In genomic region chr3:170044795-170045244, GRCh38 we compare ENCODE assay signal across 9 cellular contexts. TPM values are rescaled to one million over a fixed set of nuclear protein-coding genes. Genes with fewer than 3 reads are reported as not detected.
DNase-seq lines count a peak whose midpoint lies in the region; ATAC-seq and TF ChIP-seq lines count a peak whose summit lies in the region.
"Had no signal": no experiment of that assay in that cellular context is flagged by ENCODE, and none has a peak within 500 bp of the region (broad histone marks: within the 10 kb centered on the region; RNA-seq: fewer than 3 reads in every experiment).

No MANE protein-coding gene starts in this region.

- ATAC-seq in GM18498 (IDR thresholded peaks at IDR 0.05; ENCODE audit: unreplicated experiment), result peak; percentile 80
- ATAC-seq in GM21526 (IDR thresholded peaks at IDR 0.05; ENCODE audit: low FRiP score, unreplicated experiment), result peak; percentile 77
- ATAC-seq in left colon, result peak; percentile 24

- H3K4me1 Mint-ChIP-seq in nephron progenitor cell, result peaks cover 12% of the 10 kb centered on the region
- peaks cover 16% of the 10 kb centered on the region for H3K4me1 Mint-ChIP-seq in activated CD4-positive, alpha-beta T cell treated with anti-CD3 and anti-CD28 coated beads, Interleukin-2, amount 10 ng/mL, durations not matched to agents 24 days and 14 days

- no peak for TF ChIP-seq CTCF in nephron progenitor cell (IDR thresholded peaks at IDR 0.05)

- H3K36me3 Mint-ChIP-seq in nephron progenitor cell (ENCODE audit: low read depth), result no peaks in the 10 kb centered on the region
- peaks cover 1% of the 10 kb centered on the region for H3K36me3 Mint-ChIP-seq in activated CD4-positive, alpha-beta T cell treated with anti-CD3 and anti-CD28 coated beads, Interleukin-2, amount 10 ng/mL, durations not matched to agents 24 days and 14 days (ENCODE audit: low read depth)

- no peak overlapping the region for H3K27ac Mint-ChIP-seq in nephron progenitor cell
- no peak overlapping the region for H3K27ac Mint-ChIP-seq in activated CD4-positive, alpha-beta T cell treated with anti-CD3 and anti-CD28 coated beads, Interleukin-2, amount 10 ng/mL, durations not matched to agents 24 days and 14 days

- H3K27me3 Mint-ChIP-seq in nephron progenitor cell (ENCODE audit: low read depth, poor library complexity), result peaks cover 49% of the 10 kb centered on the region
- H3K27me3 Mint-ChIP-seq in activated CD4-positive, alpha-beta T cell treated with anti-CD3 and anti-CD28 coated beads, Interleukin-2, amount 10 ng/mL, durations not matched to agents 24 days and 14 days, result no peaks in the 10 kb centered on the region

- DNase-seq in KBM-7, result peak; percentile 77
- DNase-seq in left colon, result peak in 1 of 2 donors; percentile 27
- no peak for DNase-seq in NCI-H2171 treated with DMSO at 0.1 percent for 48 hours (lab: John Stamatoyannopoulos, UW)
- DNase-seq in nephron progenitor cell, result no peak
- no peak for DNase-seq in activated CD4-positive, alpha-beta T cell treated with anti-CD3 and anti-CD28 coated beads, Interleukin-2, amount 10 ng/mL, durations not matched to agents 24 days and 14 days
- no peak for DNase-seq in NCI-H524 treated with DMSO at 0.1 percent for 48 hours (lab: John Stamatoyannopoulos, UW)

- H3K4me3 Mint-ChIP-seq in nephron progenitor cell, result no peak overlapping the region
- H3K4me3 Mint-ChIP-seq in activated CD4-positive, alpha-beta T cell treated with anti-CD3 and anti-CD28 coated beads, Interleukin-2, amount 10 ng/mL, durations not matched to agents 24 days and 14 days, result no peak overlapping the region

- in situ Hi-C loops in KBM-7 (cut with MboI; ENCODE audit: low pct_unique_long_range_greater_than_20kb, low sequenced_read_pairs), result no loop called here

- intact Hi-C loops in left colon (cut with DNase I, micrococcal nuclease), result no loop called here
- intact Hi-C loops in activated CD4-positive, alpha-beta T cell treated with anti-CD3 and anti-CD28 coated beads, Interleukin-2, amount 10 ng/mL, durations not matched to agents 24 days and 14 days (cut with micrococcal nuclease), result no loop called here

- H3K9me3 Mint-ChIP-seq in nephron progenitor cell, result peaks cover 5% of the 10 kb centered on the region
- H3K9me3 Mint-ChIP-seq in activated CD4-positive, alpha-beta T cell treated with anti-CD3 and anti-CD28 coated beads, Interleukin-2, amount 10 ng/mL, durations not matched to agents 24 days and 14 days, result no peaks in the 10 kb centered on the region

RNA-seq across cellular contexts. Expression of gene GPR160, which starts 7.0 kb away (rescaled TPM):
- 10 to 100 TPM; 65.7 to 82.6 TPM for total RNA-seq in left colon
- 3.4 and 3.6 TPM in 2 replicates for total RNA-seq in activated CD4-positive, alpha-beta T cell treated with anti-CD3 and anti-CD28 coated beads, Interleukin-2, amount 10 ng/mL, durations not matched to agents 24 days and 14 days
- total RNA-seq: cardiac muscle cell had no signal

Comparison
In these comparisons a context has a peak if more than half of its experiments do, and no peak if none do; other contexts are left out.
1. ATAC-seq: peak in every context shown above with its lines; median percentile 80 in GM18498; 77 in GM21526; 24 in left colon.
2. RNA of gene GPR160, which starts 7.0 kb away (total RNA-seq): 65.7 to 82.6 TPM in left colon; 3.4 to 3.6 TPM in activated CD4-positive, alpha-beta T cell treated with anti-CD3 and anti-CD28 coated beads, Interleukin-2, amount 10 ng/mL, durations not matched to agents 24 days and 14 days; every median in the first group is over 10 times any median in the second.